ENCODE assay signal across 8 cellular contexts in genomic region chr20:59222239-59222981, GRCh38. TPM values are rescaled to one million over a fixed set of nuclear protein-coding genes. Genes with fewer than 3 reads are reported as not detected.
DNase-seq lines count a peak whose midpoint lies in the region; ATAC-seq and TF ChIP-seq lines count a peak whose summit lies in the region.

No MANE protein-coding gene starts in this region.

- H3F3A ChIP-seq in smooth muscle cell (ENCODE audit: low read depth), result no peaks in the 10 kb centered on the region

- no peak overlapping the region for H3K27ac ChIP-seq in mammary epithelial cell (ENCODE audit: insufficient read depth, low read depth, low read length)
- H3K27ac ChIP-seq in smooth muscle cell (ENCODE audit: low read depth), result no peak overlapping the region

- H2AFZ ChIP-seq in mammary epithelial cell (ENCODE audit: low read depth, low read length), result peak overlapping the region; percentile 89
- H2AFZ ChIP-seq in smooth muscle cell (ENCODE audit: low read depth), result peak overlapping the region; percentile 99

- H3K4me1 Mint-ChIP-seq in WTC11, result peaks cover 38% of the 10 kb centered on the region
- H3K4me1 Mint-ChIP-seq in immature natural killer cell, result peaks cover 23 to 53% of the 10 kb centered on the region in 2 donors

- H3K4me1 ChIP-seq in mammary epithelial cell (ENCODE audit: insufficient read depth, low read length) (peaks cover 6% of the 10 kb centered on the region), smooth muscle cell (ENCODE audit: low read depth) (peaks cover 18% of the 10 kb centered on the region)

- H3K4me3 ChIP-seq in mammary epithelial cell (replicated peaks in 1 of 3; ENCODE audit: insufficient read depth in 1 of 3, low read depth in 2 of 3, low read length in 3 of 3) (peak overlapping the region; percentile 42 to 74 (median 45)), smooth muscle cell (peak overlapping the region; percentile 61)

- H4K20me1 ChIP-seq in mammary epithelial cell (ENCODE audit: insufficient read depth, low read length) (no peaks in the 10 kb centered on the region), smooth muscle cell (ENCODE audit: low read depth) (no peaks in the 10 kb centered on the region)

- no peak overlapping the region for H3K27ac Mint-ChIP-seq in WTC11
- peak overlapping the region; percentile 57 to 93 (median 76) for H3K27ac Mint-ChIP-seq in immature natural killer cell

- peak; percentile 85 for ATAC-seq in HG02623 (IDR thresholded peaks at IDR 0.05; ENCODE audit: unreplicated experiment)
- peak; percentile 88 for ATAC-seq in WTC11
- ATAC-seq in GM19023 (IDR thresholded peaks at IDR 0.05; ENCODE audit: unreplicated experiment), result no peak

- intact Hi-C loops in mammary epithelial cell (cut with micrococcal nuclease), result loop anchor here (1.0 to 5.0 kb wide), 4 partner anchors 134 to 352 kb away; no protein-coding TSS in a partner anchor

- H3K36me3 ChIP-seq in mammary epithelial cell (ENCODE audit: insufficient read depth, low read length), result no peaks in the 10 kb centered on the region
- no peaks in the 10 kb centered on the region for H3K36me3 ChIP-seq in smooth muscle cell (ENCODE audit: low read depth)

- POLR2A ChIA-PET in WTC11 (lab: Charles Lee), result interaction anchor here (1.1 kb wide), 1 partner anchor 190 kb away, joined by 4 read pairs; the partner anchor contains the start of gene ATP5F1E

- peak; percentile 86 for TF ChIP-seq CTCF in WTC11 (IDR thresholded peaks at IDR 0.05)
- peak; percentile 72 to 92 for TF ChIP-seq CTCF in mammary epithelial cell (conservative IDR thresholded peaks at IDR 0.05 in 1 of 2, IDR thresholded peaks at IDR 0.05 in 1 of 2; ENCODE audit: extremely low read depth in 1 of 2, insufficient read depth in 1 of 2, low read depth in 1 of 2, low read length in 2 of 2)
- peak; percentile 99 for TF ChIP-seq CTCF in smooth muscle cell (IDR thresholded peaks at IDR 0.05; ENCODE audit: borderline replicate concordance, insufficient read depth, poor library complexity, severe bottlenecking)

- DNase-seq in GDM1 (lab: John Stamatoyannopoulos, UW), result peak; percentile 10
- peak; percentile 15 for DNase-seq in NCI-H2029 (lab: John Stamatoyannopoulos, UW)
- peak; percentile 93 for DNase-seq in WTC11 (ENCODE audit: low spot score)
- peak; percentile 39 for DNase-seq in mammary epithelial cell
- DNase-seq in immature natural killer cell, result peak; percentile 75 to 77 (median 75)
- peak; percentile 25 for DNase-seq in smooth muscle cell (lab: John Stamatoyannopoulos, UW; ENCODE audit: unreplicated experiment)

- no peaks in the 10 kb centered on the region for H3K36me3 Mint-ChIP-seq in WTC11
- H3K36me3 Mint-ChIP-seq in immature natural killer cell, result peaks cover 6 to 49% (median 10%) of the 10 kb centered on the region in 3 donors

- H3K9me3 ChIP-seq in mammary epithelial cell (replicated peaks; ENCODE audit: insufficient read depth, low read length), result no peaks in the 10 kb centered on the region
- no peaks in the 10 kb centered on the region for H3K9me3 ChIP-seq in smooth muscle cell (replicated peaks; ENCODE audit: low read depth)

- peak overlapping the region; percentile 90 for H3K4me2 ChIP-seq in mammary epithelial cell (ENCODE audit: insufficient read depth, low read depth, low read length)
- H3K4me2 ChIP-seq in smooth muscle cell, result peak overlapping the region; percentile 97

- H3K79me2 ChIP-seq in mammary epithelial cell (ENCODE audit: insufficient read depth, low read length) (no peaks in the 10 kb centered on the region), smooth muscle cell (ENCODE audit: low read depth) (no peaks in the 10 kb centered on the region)

- CTCF ChIA-PET in WTC11 (lab: Charles Lee) (interaction anchor here (0.5 to 4.7 kb wide), 44 partner anchors 8 to 679 kb away, joined by 3 to 68 read pairs (median 4); partner anchors contain the start of gene ATP5F1E), mammary epithelial cell (lab: Charles Lee; ENCODE audit: low non-redundant PET) (interaction anchor here (0.5 to 0.6 kb wide), 2 partner anchors 262 to 352 kb away, joined by 3 to 10 read pairs; no protein-coding TSS in a partner anchor)

- H3K27me3 Mint-ChIP-seq in WTC11 (ENCODE audit: low read depth) (peaks cover 55% of the 10 kb centered on the region), immature natural killer cell (ENCODE audit: low read depth in 3 of 3) (peaks cover 2 to 5% (median 4%) of the 10 kb centered on the region in 3 donors)

- dilution Hi-C loops in mammary epithelial cell (cut with HindIII; ENCODE audit: low sequenced_read_pairs), result loop anchor here (25.0 kb wide), 1 partner anchor 360 kb away; the partner anchor contains the start of genes GNAS and GNAS-AS1

- in situ Hi-C loops in mammary epithelial cell (cut with MboI; ENCODE audit: low sequenced_read_pairs in 2 of 2), result loop anchor here in 1 of 2 donors (25.0 kb wide), 1 partner anchor 135 kb away; no protein-coding TSS in a partner anchor

- H3K9ac ChIP-seq in mammary epithelial cell (ENCODE audit: insufficient read depth, low read length) (no peak overlapping the region), smooth muscle cell (ENCODE audit: low read depth) (peak overlapping the region; percentile 69)

- peak overlapping the region; percentile 80 for H3K4me3 Mint-ChIP-seq in WTC11
- peak overlapping the region; percentile 76 to 90 (median 81) for H3K4me3 Mint-ChIP-seq in immature natural killer cell

- peaks cover 9% of the 10 kb centered on the region for H3K27me3 ChIP-seq in mammary epithelial cell (ENCODE audit: insufficient read depth, low read length)
- peaks cover 63% of the 10 kb centered on the region for H3K27me3 ChIP-seq in smooth muscle cell (ENCODE audit: low read depth)

- 5% methylated on average over 26 of the region's 47 CpGs for WGBS in mammary epithelial cell (ENCODE audit: low coverage, missing lambda C conversion rate)
- 7% methylated on average over 33 of the region's 47 CpGs for WGBS in smooth muscle cell (ENCODE audit: low lambda C conversion rate)

- BruUV-seq in mammary epithelial cell (replicated peaks; lab: Mats Ljungman, UMichigan), result no TSS peak

- no peaks in the 10 kb centered on the region for H3K9me3 Mint-ChIP-seq in WTC11
- H3K9me3 Mint-ChIP-seq in immature natural killer cell, result peaks cover 0 to 2% (median 0%) of the 10 kb centered on the region in 6 donors

TF ChIP-seq in WTC11, 78 proteins besides CTCF, POLR2A, EP300 and RAD21:
- 0 out of 2 replicates have a peak, but pooled peaks have one; percentile 13 for TF ChIP-seq SP1 (CRISPR knock-in tag; conservative IDR thresholded peaks at IDR 0.05)
- no peak for TF ChIP-seq ZNF121 (CRISPR knock-in tag; IDR thresholded peaks at IDR 0.05)
- TF ChIP-seq, protein P1, sequence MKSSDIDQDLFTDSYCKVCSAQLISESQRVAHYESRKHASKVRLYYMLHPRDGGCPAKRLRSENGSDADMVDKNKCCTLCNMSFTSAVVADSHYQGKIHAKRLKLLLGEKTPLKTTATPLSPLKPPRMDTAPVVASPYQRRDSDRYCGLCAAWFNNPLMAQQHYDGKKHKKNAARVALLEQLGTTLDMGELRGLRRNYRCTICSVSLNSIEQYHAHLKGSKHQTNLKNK (CRISPR knock-in tag; IDR thresholded peaks at IDR 0.05), result no peak
- TF ChIP-seq, protein P2, sequence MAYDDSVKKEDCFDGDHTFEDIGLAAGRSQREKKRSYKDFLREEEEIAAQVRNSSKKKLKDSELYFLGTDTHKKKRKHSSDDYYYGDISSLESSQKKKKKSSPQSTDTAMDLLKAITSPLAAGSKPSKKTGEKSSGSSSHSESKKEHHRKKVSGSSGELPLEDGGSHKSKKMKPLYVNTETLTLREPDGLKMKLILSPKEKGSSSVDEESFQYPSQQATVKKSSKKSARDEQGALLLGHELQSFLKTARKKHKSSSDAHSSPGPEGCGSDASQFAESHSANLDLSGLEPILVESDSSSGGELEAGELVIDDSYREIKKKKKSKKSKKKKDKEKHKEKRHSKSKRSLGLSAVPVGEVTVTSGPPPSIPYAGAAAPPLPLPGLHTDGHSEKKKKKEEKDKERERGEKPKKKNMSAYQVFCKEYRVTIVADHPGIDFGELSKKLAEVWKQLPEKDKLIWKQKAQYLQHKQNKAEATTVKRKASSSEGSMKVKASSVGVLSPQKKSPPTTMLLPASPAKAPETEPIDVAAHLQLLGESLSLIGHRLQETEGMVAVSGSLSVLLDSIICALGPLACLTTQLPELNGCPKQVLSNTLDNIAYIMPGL (CRISPR knock-in tag; IDR thresholded peaks at IDR 0.05), result peak; percentile 59; the same call in 1 of the 2 replicates

RNA-seq across cellular contexts. Expression of gene ZNF831, which starts 58.8 kb away (rescaled TPM):
- total RNA-seq in WTC11 (2021) (0.02 to 0.04 TPM in 2 of 3 replicates, not detected in the other), mammary epithelial cell (not detected), smooth muscle cell (not detected in 2 replicates)
- polyA plus RNA-seq in mammary epithelial cell (not detected), immature natural killer cell (1 to 10 TPM in 2 of 3 donors, under 1 TPM in 1; 0.59 to 8.4 (median 2.0) TPM), smooth muscle cell (not detected in 2 replicates)
- 0.05 TPM for polyA minus RNA-seq in mammary epithelial cell

Comparison
In these comparisons a context has a peak if more than half of its experiments do, and no peak if none do; other contexts are left out.
1. DNase-seq: peak in every context shown above with its lines; median percentile 93 in WTC11; 75 in immature natural killer cell; 39 in mammary epithelial cell; 25 in smooth muscle cell; 15 in NCI-H2029; 10 in GDM1.